Comparison of ENCODE assay signal across 15 cellular contexts in genomic region chr5:124860271-124860670, GRCh38.
"Had no signal": no experiment of that assay in that cellular context is flagged by ENCODE, and none has a peak within 500 bp of the region (broad histone marks: within the 10 kb centered on the region; RNA-seq: fewer than 3 reads in every experiment).

No MANE protein-coding gene starts in this region.

- H3K4me1 ChIP-seq: lower lobe of right lung, thyroid gland had no signal

- DNase-seq: activated CD4-positive, alpha-beta memory T cell treated with anti-CD3 and anti-CD28 coated beads, Interleukin-2, amount 10 ng/mL, durations not matched to agents 7 days and 5 days; activated naive CD4-positive, alpha-beta T cell treated with anti-CD3 and anti-CD28 coated beads, Interleukin-2, amount 50 U/mL, for 16 hours; activated T-cell treated with anti-CD3 and anti-CD28 coated beads, Interleukin-2, amount 50 U/mL, for 24 hours; heart left ventricle; left colon; lower lobe of right lung; nephron progenitor cell; occipital lobe; stimulated activated CD4-positive, alpha-beta T cell treated with anti-CD3 and anti-CD28 coated beads, Interleukin-2, amount 100 ng/mL, for 48 hours; thyroid gland had no signal

- H3K27ac ChIP-seq: heart left ventricle, lower lobe of right lung, thyroid gland had no signal

- H3K4me3 Mint-ChIP-seq: activated CD4-positive, alpha-beta memory T cell treated with anti-CD3 and anti-CD28 coated beads, Interleukin-2, amount 10 ng/mL, durations not matched to agents 7 days and 5 days; activated T-cell treated with anti-CD3 and anti-CD28 coated beads, Interleukin-2, amount 50 U/mL, for 24 hours; nephron progenitor cell; stimulated activated memory B cell treated with anti-CD40 and anti-IgM and Interleukin-4, amounts not matched to agents 10 μg/mL and 1 μg/mL and 100 μg/mL, for 72 hours had no signal

- H3K27ac Mint-ChIP-seq: activated CD4-positive, alpha-beta memory T cell treated with anti-CD3 and anti-CD28 coated beads, Interleukin-2, amount 10 ng/mL, durations not matched to agents 7 days and 5 days; activated T-cell treated with anti-CD3 and anti-CD28 coated beads, Interleukin-2, amount 50 U/mL, for 24 hours; nephron progenitor cell had no signal

- ATAC-seq: esophagus mucosa; heart left ventricle; left colon; lower lobe of right lung; stimulated activated memory B cell treated with anti-CD40 and anti-IgM and Interleukin-4, amounts not matched to agents 10 μg/mL and 1 μg/mL and 100 μg/mL, for 72 hours had no signal

- H3K27me3 Mint-ChIP-seq: activated CD4-positive, alpha-beta memory T cell treated with anti-CD3 and anti-CD28 coated beads, Interleukin-2, amount 10 ng/mL, durations not matched to agents 7 days and 5 days; stimulated activated memory B cell treated with anti-CD40 and anti-IgM and Interleukin-4, amounts not matched to agents 10 μg/mL and 1 μg/mL and 100 μg/mL, for 72 hours had no signal

- H3K4me1 Mint-ChIP-seq: activated CD4-positive, alpha-beta memory T cell treated with anti-CD3 and anti-CD28 coated beads, Interleukin-2, amount 10 ng/mL, durations not matched to agents 7 days and 5 days had no signal

- FAIRE-seq: colon, endometrium, frontal cortex had no signal

- H3K4me3 ChIP-seq: heart left ventricle, lower lobe of right lung, thyroid gland had no signal

- H3K36me3 ChIP-seq: heart left ventricle, lower lobe of right lung, thyroid gland had no signal

- H3K27me3 ChIP-seq: heart left ventricle, thyroid gland had no signal

- H3K9me3 Mint-ChIP-seq: stimulated activated memory B cell treated with anti-CD40 and anti-IgM and Interleukin-4, amounts not matched to agents 10 μg/mL and 1 μg/mL and 100 μg/mL, for 72 hours had no signal

- H3K9me3 ChIP-seq: lower lobe of right lung, thyroid gland had no signal

- H3K36me3 Mint-ChIP-seq: stimulated activated memory B cell treated with anti-CD40 and anti-IgM and Interleukin-4, amounts not matched to agents 10 μg/mL and 1 μg/mL and 100 μg/mL, for 72 hours had no signal
